1 cellular context compared by ENCODE assay signal in genomic region chr21:40043423-40043822, GRCh38.
TF ChIP-seq lines count a peak whose summit lies in the region.

No MANE protein-coding gene starts in this region.

TF ChIP-seq in GM23338, 12 proteins besides CTCF, POLR2A, EP300 and RAD21 (continued from another document):
- TF ChIP-seq ZNF462 (CRISPR knock-in tag; IDR thresholded peaks at IDR 0.05) (no peak), EZH2 (IDR thresholded peaks at IDR 0.05; ENCODE audit: low read depth, unreplicated experiment) (no peak), NANOG (IDR thresholded peaks at IDR 0.05; ENCODE audit: borderline replicate concordance) (no peak), ZNF114 (CRISPR knock-in tag; IDR thresholded peaks at IDR 0.05) (no peak), JUNB (IDR thresholded peaks at IDR 0.05; ENCODE audit: unreplicated experiment) (no peak), EZH2phosphoT487 (IDR thresholded peaks at IDR 0.05; ENCODE audit: unreplicated experiment) (no peak), POLR2AphosphoS5 (IDR thresholded peaks at IDR 0.05; ENCODE audit: low read depth) (no peak), CREB1 (CRISPR knock-in tag; IDR thresholded peaks at IDR 0.05; ENCODE audit: low read depth) (no peak)
